19 cellular contexts compared by ENCODE assay signal in the genomic region with DNA sequence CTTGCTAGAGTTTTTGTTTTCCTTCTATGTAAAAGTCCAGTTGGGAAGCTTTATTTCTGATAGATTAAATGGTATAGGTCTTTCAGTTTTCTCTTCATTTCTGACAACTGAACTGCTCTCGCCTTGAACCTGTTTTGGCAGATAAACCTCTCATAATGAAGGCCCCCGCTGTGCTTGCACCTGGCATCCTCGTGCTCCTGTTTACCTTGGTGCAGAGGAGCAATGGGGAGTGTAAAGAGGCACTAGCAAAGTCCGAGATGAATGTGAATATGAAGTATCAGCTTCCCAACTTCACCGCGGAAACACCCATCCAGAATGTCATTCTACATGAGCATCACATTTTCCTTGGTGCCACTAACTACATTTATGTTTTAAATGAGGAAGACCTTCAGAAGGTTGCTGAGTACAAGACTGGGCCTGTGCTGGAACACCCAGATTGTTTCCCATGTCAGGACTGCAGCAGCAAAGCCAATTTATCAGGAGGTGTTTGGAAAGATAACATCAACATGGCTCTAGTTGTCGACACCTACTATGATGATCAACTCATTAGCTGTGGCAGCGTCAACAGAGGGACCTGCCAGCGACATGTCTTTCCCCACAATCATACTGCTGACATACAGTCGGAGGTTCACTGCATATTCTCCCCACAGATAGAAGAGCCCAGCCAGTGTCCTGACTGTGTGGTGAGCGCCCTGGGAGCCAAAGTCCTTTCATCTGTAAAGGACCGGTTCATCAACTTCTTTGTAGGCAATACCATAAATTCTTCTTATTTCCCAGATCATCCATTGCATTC. TPM values are rescaled to one million over a fixed set of nuclear protein-coding genes. Genes with fewer than 3 reads are reported as not detected.
A peak's percentile ranks its signal among the peaks of the same experiment; 100 is the strongest.
DNase-seq lines count a peak whose midpoint lies in the region; ATAC-seq lines count a peak whose summit lies in the region.
"Had no signal": no experiment of that assay in that cellular context is flagged by ENCODE, and none has a peak within 500 bp of the region (broad histone marks: within the 10 kb centered on the region; RNA-seq: fewer than 3 reads in every experiment).

No MANE protein-coding gene starts in this region.

- peak; percentile 71 for ATAC-seq in left ventricle myocardium superior

- DNase-seq in COLO668 (lab: John Stamatoyannopoulos, UW; ENCODE audit: unreplicated experiment), result peak; percentile 91
- peak; percentile 99 for DNase-seq in NCI-H1092 treated with DMSO at 0.1 percent for 48 hours (lab: John Stamatoyannopoulos, UW)
- peak; percentile 56 for DNase-seq in NCI-H2196 treated with DMSO at 0.1 percent for 48 hours (lab: John Stamatoyannopoulos, UW; ENCODE audit: unreplicated experiment)
- DNase-seq in left ventricle myocardium superior, result peak; percentile 26
- DNase-seq in activated naive CD4-positive, alpha-beta T cell treated with anti-CD3 and anti-CD28 coated beads, Interleukin-2, amount 50 U/mL, for 16 hours, result no peak
- DNase-seq in SIG-M5 (lab: John Stamatoyannopoulos, UW), result no peak
- DNase-seq in AG08396 (ENCODE audit: low spot score), result no peak
- no peak for DNase-seq in hypothalamus (lab: John Stamatoyannopoulos, UW)
- DNase-seq: ACHN; activated CD4-positive, CD25-positive, alpha-beta regulatory T cell; activated naive CD4-positive, alpha-beta T cell treated with Interleukin-2 at 50 U/mL for 16 hours; CD4-positive, alpha-beta memory T cell; heart left ventricle; HFFc6; NCI-H526 treated with DMSO at 0.1 percent for 48 hours; occipital lobe; RPMI8226; stimulated activated CD4-positive, alpha-beta T cell treated with anti-CD3 and anti-CD28 coated beads, Interleukin-4, amount 100 ng/mL, for 4 hours; tibial artery had no signal

- intact Hi-C loops in left ventricle myocardium superior (cut with micrococcal nuclease), result no loop called here

RNA-seq across cellular contexts. Expression of gene MET, which starts 27.1 kb away (rescaled TPM):
- 20.0 TPM for total RNA-seq in left ventricle myocardium superior

Comparison
In these comparisons a context has a peak if more than half of its experiments do, and no peak if none do; other contexts are left out.
1. DNase-seq: peak in COLO668 (single experiment), NCI-H1092 treated with DMSO at 0.1 percent for 48 hours (single experiment), NCI-H2196 treated with DMSO at 0.1 percent for 48 hours (single experiment) and left ventricle myocardium superior (single experiment); none in activated naive CD4-positive, alpha-beta T cell treated with anti-CD3 and anti-CD28 coated beads, Interleukin-2, amount 50 U/mL, for 16 hours (single experiment), SIG-M5 (single experiment), AG08396 (single experiment) and hypothalamus (0 of 51).